ENCODE assay signal across 11 cellular contexts in genomic region chr10:50347394-50347802, GRCh38.
DNase-seq lines count a peak whose midpoint lies in the region; ATAC-seq and TF ChIP-seq lines count a peak whose summit lies in the region.
"Had no signal": no experiment of that assay in that cellular context is flagged by ENCODE, and none has a peak within 500 bp of the region (broad histone marks: within the 10 kb centered on the region; RNA-seq: fewer than 3 reads in every experiment).

No MANE protein-coding gene starts in this region.

- DNase-seq in GM10266 (ENCODE audit: extremely low spot score) (peak; percentile 62), NCI-H187 treated with DMSO at 0.1 percent for 48 hours (lab: John Stamatoyannopoulos, UW) (no peak), inferior parietal cortex (ENCODE audit: extremely low spot score) (no peak), COLO829 (ENCODE audit: low spot score) (no peak), lower leg skin (ENCODE audit: low spot score in 2 of 2) (no peak)
- peak; percentile 5 for DNase-seq in activated T-helper 1 cell treated with anti-CD3 and anti-CD28 coated beads, Interleukin-12 subunit alpha, Interleukin-12 subunit beta, Interleukin-2, Interleukin-4 antibody, amounts not matched to agents 30 ng/mL and 10 ng/mL and 1 ng/mL, durations not matched to agents 14 hours and 24 hours and 36 hours (ENCODE audit: low spot score)
- DNase-seq: foreskin melanocyte, NCI-H1694 treated with DMSO at 0.1 percent for 48 hours had no signal

- TF ChIP-seq POLR2A in lower leg skin (IDR thresholded peaks at IDR 0.05): no peak

- H3K27ac Mint-ChIP-seq in activated T-helper 1 cell treated with anti-CD3 and anti-CD28 coated beads, Interleukin-12 subunit alpha, Interleukin-12 subunit beta, Interleukin-2, Interleukin-4 antibody, amounts not matched to agents 30 ng/mL and 10 ng/mL and 1 ng/mL, durations not matched to agents 14 hours and 24 hours and 36 hours: peak overlapping the region; percentile 28

- peaks cover 24% of the 10 kb centered on the region for H3K9me3 Mint-ChIP-seq in activated T-helper 1 cell treated with anti-CD3 and anti-CD28 coated beads, Interleukin-12 subunit alpha, Interleukin-12 subunit beta, Interleukin-2, Interleukin-4 antibody, amounts not matched to agents 30 ng/mL and 10 ng/mL and 1 ng/mL, durations not matched to agents 14 hours and 24 hours and 36 hours

- TF ChIP-seq CTCF in GM10266 (IDR thresholded peaks at IDR 0.05; ENCODE audit: control insufficient read depth, insufficient read depth, low read depth, missing control alignments): no peak
- no peak for TF ChIP-seq CTCF in lower leg skin (IDR thresholded peaks at IDR 0.05)

- ATAC-seq in GM19395 (IDR thresholded peaks at IDR 0.05; ENCODE audit: unreplicated experiment): peak; percentile 86
- peak; percentile 57 for ATAC-seq in HG03025 (IDR thresholded peaks at IDR 0.05; ENCODE audit: low FRiP score, unreplicated experiment)

- 54 to 56% methylated on average over 1 of the region's 1 CpG for WGBS in lower leg skin, 2 donors

- intact Hi-C loops in activated T-helper 1 cell treated with anti-CD3 and anti-CD28 coated beads, Interleukin-12 subunit alpha, Interleukin-12 subunit beta, Interleukin-2, Interleukin-4 antibody, amounts not matched to agents 30 ng/mL and 10 ng/mL and 1 ng/mL, durations not matched to agents 14 hours and 24 hours and 36 hours (cut with micrococcal nuclease): no loop called here
- intact Hi-C loops in lower leg skin (cut with DNase I; ENCODE audit: low total_unique reads): no loop called here

- H3K4me1 Mint-ChIP-seq in activated T-helper 1 cell treated with anti-CD3 and anti-CD28 coated beads, Interleukin-12 subunit alpha, Interleukin-12 subunit beta, Interleukin-2, Interleukin-4 antibody, amounts not matched to agents 30 ng/mL and 10 ng/mL and 1 ng/mL, durations not matched to agents 14 hours and 24 hours and 36 hours (ENCODE audit: low read depth): peaks cover 28% of the 10 kb centered on the region

- peaks cover 33% of the 10 kb centered on the region for H3K36me3 Mint-ChIP-seq in activated T-helper 1 cell treated with anti-CD3 and anti-CD28 coated beads, Interleukin-12 subunit alpha, Interleukin-12 subunit beta, Interleukin-2, Interleukin-4 antibody, amounts not matched to agents 30 ng/mL and 10 ng/mL and 1 ng/mL, durations not matched to agents 14 hours and 24 hours and 36 hours (ENCODE audit: low read depth)

- peak overlapping the region; percentile 6 for H3K4me3 Mint-ChIP-seq in activated T-helper 1 cell treated with anti-CD3 and anti-CD28 coated beads, Interleukin-12 subunit alpha, Interleukin-12 subunit beta, Interleukin-2, Interleukin-4 antibody, amounts not matched to agents 30 ng/mL and 10 ng/mL and 1 ng/mL, durations not matched to agents 14 hours and 24 hours and 36 hours

- H3K4me3 ChIP-seq in lower leg skin (ENCODE audit: low read depth, poor library complexity, severe bottlenecking): no peak overlapping the region
- H3K4me3 ChIP-seq: HAP-1 had no signal

- H3K27me3 Mint-ChIP-seq in activated T-helper 1 cell treated with anti-CD3 and anti-CD28 coated beads, Interleukin-12 subunit alpha, Interleukin-12 subunit beta, Interleukin-2, Interleukin-4 antibody, amounts not matched to agents 30 ng/mL and 10 ng/mL and 1 ng/mL, durations not matched to agents 14 hours and 24 hours and 36 hours (ENCODE audit: insufficient read depth): no peaks in the 10 kb centered on the region

Comparison
In these comparisons a context has a peak if more than half of its experiments do, and no peak if none do; other contexts are left out.
1. DNase-seq: peak in GM10266 (single experiment) and activated T-helper 1 cell treated with anti-CD3 and anti-CD28 coated beads, Interleukin-12 subunit alpha, Interleukin-12 subunit beta, Interleukin-2, Interleukin-4 antibody, amounts not matched to agents 30 ng/mL and 10 ng/mL and 1 ng/mL, durations not matched to agents 14 hours and 24 hours and 36 hours (single experiment); none in NCI-H187 treated with DMSO at 0.1 percent for 48 hours (single experiment), inferior parietal cortex (single experiment), COLO829 (single experiment) and lower leg skin (0 of 2).